In genomic region chr20:50789968-50790650, GRCh38 we compare ENCODE assay signal across 9 cellular contexts. TPM values are rescaled to one million over a fixed set of nuclear protein-coding genes. Genes with fewer than 3 reads are reported as not detected.
DNase-seq lines count a peak whose midpoint lies in the region; TF ChIP-seq lines count a peak whose summit lies in the region.
"Had no signal": no experiment of that assay in that cellular context is flagged by ENCODE, and none has a peak within 500 bp of the region (broad histone marks: within the 10 kb centered on the region; RNA-seq: fewer than 3 reads in every experiment).

No MANE protein-coding gene starts in this region.

- no peak overlapping the region for H3K4me3 Mint-ChIP-seq in activated naive CD4-positive, alpha-beta T cell treated with anti-CD3 and anti-CD28 coated beads, Interleukin-2, amount 50 U/mL, for 24 hours
- no peak overlapping the region for H3K4me3 Mint-ChIP-seq in mesothelial cell of epicardium
- H3K4me3 Mint-ChIP-seq: stimulated activated naive CD8-positive, alpha-beta T cell treated with anti-CD3 and anti-CD28 coated beads, Interleukin-15, Interleukin-2, amounts not matched to agents 100 ng/mL and 50 ng/mL, for 24 hours had no signal

- no peak for TF ChIP-seq EP300 in tibial nerve (IDR thresholded peaks at IDR 0.05)

- H3K9me3 ChIP-seq in ascending aorta (no peaks in the 10 kb centered on the region), tibial nerve (no peaks in the 10 kb centered on the region)

- H3K4me3 ChIP-seq in ascending aorta (peak overlapping the region in 1 of 2 donors; percentile 51), tibial nerve (peak overlapping the region in 1 of 4 donors; percentile 31)

- no peak for DNase-seq in activated naive CD4-positive, alpha-beta T cell treated with Interleukin-2 at 50 U/mL for 16 hours
- DNase-seq in ascending aorta (ENCODE audit: low spot score in 2 of 2) (no peak), mesothelial cell of epicardium (ENCODE audit: low spot score in 2 of 2, unreplicated experiment in 2 of 2) (no peak), tibial nerve (ENCODE audit: low spot score in 2 of 2) (peak in 1 of 2 donors; percentile 18), AG08395 (ENCODE audit: low spot score) (no peak), C1 segment of cervical spinal cord (lab: John Stamatoyannopoulos, UW) (no peak), NCI-H345 treated with DMSO at 0.1 percent for 48 hours (lab: John Stamatoyannopoulos, UW; ENCODE audit: unreplicated experiment) (no peak)

- H3K27me3 Mint-ChIP-seq in activated naive CD4-positive, alpha-beta T cell treated with anti-CD3 and anti-CD28 coated beads, Interleukin-2, amount 50 U/mL, for 24 hours = no peaks in the 10 kb centered on the region
- H3K27me3 Mint-ChIP-seq in mesothelial cell of epicardium (ENCODE audit: low read depth) = no peaks in the 10 kb centered on the region
- H3K27me3 Mint-ChIP-seq: stimulated activated naive CD8-positive, alpha-beta T cell treated with anti-CD3 and anti-CD28 coated beads, Interleukin-15, Interleukin-2, amounts not matched to agents 100 ng/mL and 50 ng/mL, for 24 hours had no signal

- H3K9me3 Mint-ChIP-seq in activated naive CD4-positive, alpha-beta T cell treated with anti-CD3 and anti-CD28 coated beads, Interleukin-2, amount 50 U/mL, for 24 hours = no peaks in the 10 kb centered on the region
- no peaks in the 10 kb centered on the region for H3K9me3 Mint-ChIP-seq in mesothelial cell of epicardium
- H3K9me3 Mint-ChIP-seq: stimulated activated naive CD8-positive, alpha-beta T cell treated with anti-CD3 and anti-CD28 coated beads, Interleukin-15, Interleukin-2, amounts not matched to agents 100 ng/mL and 50 ng/mL, for 24 hours had no signal

- H3K27ac Mint-ChIP-seq in activated naive CD4-positive, alpha-beta T cell treated with anti-CD3 and anti-CD28 coated beads, Interleukin-2, amount 50 U/mL, for 24 hours = peak overlapping the region; percentile 26
- H3K27ac Mint-ChIP-seq in mesothelial cell of epicardium = peak overlapping the region; percentile 90

- 71 to 78% methylated on average over 11 of the region's 11 CpGs for WGBS in tibial nerve, 2 donors

- H3K27me3 ChIP-seq in ascending aorta (no peaks in the 10 kb centered on the region), tibial nerve (no peaks in the 10 kb centered on the region)

- no peaks in the 10 kb centered on the region for H3K36me3 ChIP-seq in ascending aorta
- no peaks in the 10 kb centered on the region for H3K36me3 ChIP-seq in tibial nerve

- H3K4me1 Mint-ChIP-seq in activated naive CD4-positive, alpha-beta T cell treated with anti-CD3 and anti-CD28 coated beads, Interleukin-2, amount 50 U/mL, for 24 hours = peaks cover 6% of the 10 kb centered on the region
- H3K4me1 Mint-ChIP-seq in mesothelial cell of epicardium = peaks cover 38% of the 10 kb centered on the region

- no peak for TF ChIP-seq CTCF in ascending aorta (IDR thresholded peaks at IDR 0.05)
- no peak for TF ChIP-seq CTCF in mesothelial cell of epicardium (IDR thresholded peaks at IDR 0.05; ENCODE audit: unreplicated experiment)
- no peak for TF ChIP-seq CTCF in tibial nerve (IDR thresholded peaks at IDR 0.05)

- H3K4me1 ChIP-seq in ascending aorta (peaks cover 7 to 17% of the 10 kb centered on the region in 2 donors), tibial nerve (peaks cover 0 to 43% (median 17%) of the 10 kb centered on the region in 4 donors)

- intact Hi-C loops in ascending aorta (cut with DNase I) = loop anchor here (5.0 kb wide), 1 partner anchor 517 kb away; no protein-coding TSS in a partner anchor

- no peak for TF ChIP-seq POLR2A in tibial nerve (IDR thresholded peaks at IDR 0.05)

- H3K27ac ChIP-seq in ascending aorta (peak overlapping the region; percentile 65 to 74), tibial nerve (peak overlapping the region; percentile 81 to 97 (median 94))

- H3K36me3 Mint-ChIP-seq in activated naive CD4-positive, alpha-beta T cell treated with anti-CD3 and anti-CD28 coated beads, Interleukin-2, amount 50 U/mL, for 24 hours = no peaks in the 10 kb centered on the region
- H3K36me3 Mint-ChIP-seq in mesothelial cell of epicardium = no peaks in the 10 kb centered on the region

RNA-seq across cellular contexts. Expression of gene BCAS4, which starts 4.8 kb away (rescaled TPM):
- 0.85 TPM for total RNA-seq in ascending aorta
- total RNA-seq in mesothelial cell of epicardium = 12.9 to 15.9 TPM (median 15.2 TPM) in 3 replicates
- total RNA-seq in tibial nerve = under 1 TPM; 0.30 to 0.84 (median 0.51) TPM

RNA-seq across cellular contexts. Expression of gene PARD6B, which starts 58.7 kb away (rescaled TPM):
- total RNA-seq in ascending aorta (1.2 TPM), mesothelial cell of epicardium (52.2 to 59.5 TPM (median 53.0 TPM) in 3 replicates), tibial nerve (1 to 10 TPM; 2.4 to 3.8 (median 3.5) TPM)

Comparison
In these comparisons a context has a peak if more than half of its experiments do, and no peak if none do; other contexts are left out.
1. RNA of gene PARD6B, which starts 58.7 kb away (total RNA-seq): 52.2 to 59.5 TPM in mesothelial cell of epicardium; 2.4 to 3.8 TPM in tibial nerve and 1.2 TPM in ascending aorta (single experiment); every median in the first group is over 10 times any median in the second.